Comparison of ENCODE assay signal across 15 cellular contexts in the genomic region with DNA sequence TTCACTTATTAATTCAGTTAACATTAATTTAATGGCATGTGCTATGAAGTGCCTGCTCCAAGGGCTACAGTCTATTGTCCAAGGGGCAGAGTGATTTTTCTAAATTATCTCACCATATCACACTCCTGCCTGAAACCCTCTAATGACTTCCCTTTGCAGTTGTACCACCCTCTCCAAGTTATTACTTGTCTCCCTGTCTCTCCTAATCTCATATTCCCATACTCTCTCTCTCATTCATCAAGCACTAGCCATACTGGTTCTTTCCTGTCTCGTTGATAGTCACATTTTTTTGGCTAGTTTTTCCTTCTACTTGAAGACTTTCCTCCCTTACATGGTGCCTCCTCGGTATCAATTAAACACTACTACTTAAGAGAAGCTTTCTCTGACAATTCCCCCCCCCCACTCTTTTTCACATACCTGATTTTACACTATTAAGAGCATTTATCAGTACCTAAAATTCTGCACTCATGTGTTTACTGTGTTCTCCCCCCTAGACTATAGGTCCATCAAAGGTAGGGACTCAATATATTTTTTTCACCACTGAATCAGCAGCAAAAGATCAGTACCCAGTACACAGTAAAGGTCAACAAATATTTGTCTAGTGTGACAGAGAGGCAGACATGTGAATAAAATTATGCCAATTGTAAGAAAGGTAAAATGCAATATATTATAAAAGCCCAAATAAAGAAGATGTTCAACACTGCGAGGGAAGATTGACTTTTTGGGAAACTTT. TPM values are rescaled to one million over a fixed set of nuclear protein-coding genes. Genes with fewer than 3 reads are reported as not detected.
DNase-seq lines count a peak whose midpoint lies in the region; ATAC-seq and FAIRE-seq lines count a peak whose summit lies in the region.
"Had no signal": no experiment of that assay in that cellular context is flagged by ENCODE, and none has a peak within 500 bp of the region (broad histone marks: within the 10 kb centered on the region; RNA-seq: fewer than 3 reads in every experiment).

No MANE protein-coding gene starts in this region.

- H3K9ac ChIP-seq in endocrine pancreas (ENCODE audit: control insufficient read depth, insufficient read depth, low read length): no peak overlapping the region

- ATAC-seq in T-helper 17 cell (no peak), HG03095 (IDR thresholded peaks at IDR 0.05; ENCODE audit: unreplicated experiment) (no peak)
- no peak for ATAC-seq in naive thymus-derived CD4-positive, alpha-beta T cell

- H3K4me1 Mint-ChIP-seq in activated naive CD8-positive, alpha-beta T cell (ENCODE audit: low read depth): peaks cover 80% of the 10 kb centered on the region
- peaks cover 27% of the 10 kb centered on the region for H3K4me1 Mint-ChIP-seq in activated naive CD8-positive, alpha-beta T cell treated with anti-CD3 and anti-CD28 coated beads for 36 hours
- H3K4me1 Mint-ChIP-seq in T-helper 17 cell: peaks cover 45% of the 10 kb centered on the region
- peaks cover 30 to 89% (median 78%) of the 10 kb centered on the region in 7 donors for H3K4me1 Mint-ChIP-seq in naive thymus-derived CD4-positive, alpha-beta T cell

- H3K9me3 ChIP-seq in T-helper 17 cell (ENCODE audit: control insufficient read depth, low read length, poor library complexity, severe bottlenecking) (no peaks in the 10 kb centered on the region), endocrine pancreas (ENCODE audit: control insufficient read depth, low read length) (no peaks in the 10 kb centered on the region)
- no peaks in the 10 kb centered on the region for H3K9me3 ChIP-seq in naive thymus-derived CD4-positive, alpha-beta T cell (ENCODE audit: control insufficient read depth in 2 of 3, low read length in 3 of 3)

- no peak for FAIRE-seq in GM19239 (lab: Jason Lieb, UNC)
- FAIRE-seq: A204.1, GM18507 had no signal

- no peak for DNase-seq in activated naive CD8-positive, alpha-beta T cell treated with anti-CD3 and anti-CD28 coated beads for 36 hours
- DNase-seq in T-helper 17 cell: no peak
- DNase-seq in naive thymus-derived CD4-positive, alpha-beta T cell: no peak
- no peak for DNase-seq in NCI-H1930 (lab: John Stamatoyannopoulos, UW)
- DNase-seq in GM19239 (ENCODE audit: insufficient read length, low spot score): no peak
- DNase-seq: C1 segment of cervical spinal cord, COR-L47, H9, KBM-7, NCI-H2171 had no signal

- no peaks in the 10 kb centered on the region for H3K9me3 Mint-ChIP-seq in activated naive CD8-positive, alpha-beta T cell (ENCODE audit: low read depth)
- no peaks in the 10 kb centered on the region for H3K9me3 Mint-ChIP-seq in activated naive CD8-positive, alpha-beta T cell treated with anti-CD3 and anti-CD28 coated beads for 36 hours
- no peaks in the 10 kb centered on the region for H3K9me3 Mint-ChIP-seq in naive thymus-derived CD4-positive, alpha-beta T cell
- H3K9me3 Mint-ChIP-seq: H9 had no signal

- no peaks in the 10 kb centered on the region for H3K36me3 ChIP-seq in endocrine pancreas (ENCODE audit: control insufficient read depth, insufficient read depth, low read length)
- H3K36me3 ChIP-seq in naive thymus-derived CD4-positive, alpha-beta T cell (ENCODE audit: control insufficient read depth in 2 of 3, insufficient read depth in 3 of 3, low read length in 3 of 3): no peaks in the 10 kb centered on the region

- POLR2A ChIA-PET in naive thymus-derived CD4-positive, alpha-beta T cell (lab: Charles Lee): interaction anchor here (1.0 kb wide), 1 partner anchor 18 kb away, joined by 4 read pairs; no protein-coding TSS in a partner anchor

- no peak overlapping the region for H3K27ac ChIP-seq in naive thymus-derived CD4-positive, alpha-beta T cell (ENCODE audit: low read depth, low read length)

- H3K4me1 ChIP-seq in endocrine pancreas (ENCODE audit: control insufficient read depth, insufficient read depth, low read length): peaks cover 50% of the 10 kb centered on the region
- peaks cover 12 to 27% of the 10 kb centered on the region in 2 donors for H3K4me1 ChIP-seq in naive thymus-derived CD4-positive, alpha-beta T cell (ENCODE audit: control insufficient read depth in 2 of 2, insufficient read depth in 2 of 2, low read length in 2 of 2)

- peak overlapping the region; percentile 25 for H3K27ac Mint-ChIP-seq in activated naive CD8-positive, alpha-beta T cell
- no peak overlapping the region for H3K27ac Mint-ChIP-seq in activated naive CD8-positive, alpha-beta T cell treated with anti-CD3 and anti-CD28 coated beads for 36 hours
- peak overlapping the region; percentile 60 for H3K27ac Mint-ChIP-seq in T-helper 17 cell
- peak overlapping the region in 5 of 9 donors; percentile 10 to 52 (median 33) for H3K27ac Mint-ChIP-seq in naive thymus-derived CD4-positive, alpha-beta T cell

- no peaks in the 10 kb centered on the region for H3K27me3 Mint-ChIP-seq in activated naive CD8-positive, alpha-beta T cell
- H3K27me3 Mint-ChIP-seq in activated naive CD8-positive, alpha-beta T cell treated with anti-CD3 and anti-CD28 coated beads for 36 hours: no peaks in the 10 kb centered on the region
- H3K27me3 Mint-ChIP-seq in T-helper 17 cell: no peaks in the 10 kb centered on the region
- H3K27me3 Mint-ChIP-seq in naive thymus-derived CD4-positive, alpha-beta T cell: no peaks in the 10 kb centered on the region

- no peaks in the 10 kb centered on the region for H3K36me3 Mint-ChIP-seq in activated naive CD8-positive, alpha-beta T cell
- H3K36me3 Mint-ChIP-seq in activated naive CD8-positive, alpha-beta T cell treated with anti-CD3 and anti-CD28 coated beads for 36 hours: peaks cover 8% of the 10 kb centered on the region
- peaks cover 7% of the 10 kb centered on the region for H3K36me3 Mint-ChIP-seq in T-helper 17 cell (ENCODE audit: low read depth)
- H3K36me3 Mint-ChIP-seq in naive thymus-derived CD4-positive, alpha-beta T cell: peaks cover 5 to 25% (median 12%) of the 10 kb centered on the region in 5 donors

- intact Hi-C loops in naive thymus-derived CD4-positive, alpha-beta T cell (cut with micrococcal nuclease): loop anchor here in 1 of 2 donors (1.0 kb wide), 1 partner anchor 8 kb away; no protein-coding TSS in a partner anchor

- H3K4me3 ChIP-seq in endocrine pancreas (ENCODE audit: control insufficient read depth, insufficient read depth, low read length): peak overlapping the region; percentile 52
- H3K4me3 ChIP-seq in naive thymus-derived CD4-positive, alpha-beta T cell (ENCODE audit: low read length): no peak overlapping the region

- no peaks in the 10 kb centered on the region for H3K27me3 ChIP-seq in endocrine pancreas (ENCODE audit: control insufficient read depth, insufficient read depth, low read length)
- no peaks in the 10 kb centered on the region for H3K27me3 ChIP-seq in naive thymus-derived CD4-positive, alpha-beta T cell (ENCODE audit: control insufficient read depth in 2 of 2, insufficient read depth in 2 of 2, low read length in 2 of 2)

- CTCF ChIA-PET in naive thymus-derived CD4-positive, alpha-beta T cell (lab: Charles Lee): no interaction called here

- H3K4me3 Mint-ChIP-seq in activated naive CD8-positive, alpha-beta T cell: no peak overlapping the region
- no peak overlapping the region for H3K4me3 Mint-ChIP-seq in activated naive CD8-positive, alpha-beta T cell treated with anti-CD3 and anti-CD28 coated beads for 36 hours
- H3K4me3 Mint-ChIP-seq in T-helper 17 cell: peak overlapping the region; percentile 45
- peak overlapping the region in 4 of 10 donors; percentile 7 to 42 (median 8) for H3K4me3 Mint-ChIP-seq in naive thymus-derived CD4-positive, alpha-beta T cell
- H3K4me3 Mint-ChIP-seq: H9 had no signal

RNA-seq across cellular contexts. Expression of gene RICTOR, which starts 19.0 kb away (rescaled TPM):
- total RNA-seq in activated naive CD8-positive, alpha-beta T cell treated with anti-CD3 and anti-CD28 coated beads for 36 hours: 10 to 100 TPM; 19.7 to 21.5 TPM
- 10 to 100 TPM; 84.8 to 88.8 TPM for total RNA-seq in T-helper 17 cell
- total RNA-seq in naive thymus-derived CD4-positive, alpha-beta T cell: 10 to 100 TPM; 56.9 to 96.2 (median 86.5) TPM
- 10 to 100 TPM; 16.2 to 22.9 TPM for polyA plus RNA-seq in naive thymus-derived CD4-positive, alpha-beta T cell
